In genomic region chr14:69642334-69642865, GRCh38 we compare ENCODE assay signal across 8 cellular contexts. TPM values are rescaled to one million over a fixed set of nuclear protein-coding genes. Genes with fewer than 3 reads are reported as not detected.
A peak's percentile ranks its signal among the peaks of the same experiment; 100 is the strongest.
DNase-seq lines count a peak whose midpoint lies in the region; ATAC-seq and TF ChIP-seq lines count a peak whose summit lies in the region.
"Not testable (repeated sequence)": the region's sequence is repeated elsewhere in the genome, so short reads cannot be mapped to it uniquely, and the experiment has no call there.

No MANE protein-coding gene starts in this region.

- H3K27me3 Mint-ChIP-seq in IgD-negative memory B cell; activated CD4-positive, alpha-beta T cell treated with anti-CD3 and anti-CD28 coated beads for 36 hours; activated naive CD4-positive, alpha-beta T cell treated with anti-CD3 and anti-CD28 coated beads for 36 hours (ENCODE audit: low read depth); naive thymus-derived CD4-positive, alpha-beta T cell: not testable (repeated sequence)

- POLR2A ChIA-PET in activated CD4-positive, alpha-beta T cell treated with anti-CD3 and anti-CD28 coated beads for 36 hours (lab: Charles Lee) = not testable (repeated sequence)
- POLR2A ChIA-PET in naive thymus-derived CD4-positive, alpha-beta T cell (lab: Charles Lee) = interaction anchor here (0.6 to 1.2 kb wide), 2 partner anchors 7 to 11 kb away, joined by 3 read pairs; no protein-coding TSS in a partner anchor

- not testable (repeated sequence) for H3K27me3 ChIP-seq in colonic mucosa; naive thymus-derived CD4-positive, alpha-beta T cell (ENCODE audit: control insufficient read depth in 2 of 2, insufficient read depth in 2 of 2, low read length in 2 of 2); thyroid gland

- TF ChIP-seq POLR2A in thyroid gland (IDR thresholded peaks at IDR 0.05) = not testable (repeated sequence)

- H3K4me1 ChIP-seq in colonic mucosa (peaks cover 31% of the 10 kb centered on the region), thyroid gland (peaks cover 35 to 43% of the 10 kb centered on the region in 2 donors)
- H3K4me1 ChIP-seq in naive thymus-derived CD4-positive, alpha-beta T cell (ENCODE audit: control insufficient read depth in 2 of 2, insufficient read depth in 2 of 2, low read length in 2 of 2) = peaks cover 22 to 31% of the 10 kb centered on the region in 2 donors

- not testable (repeated sequence) for H3K9me3 ChIP-seq in colonic mucosa; naive thymus-derived CD4-positive, alpha-beta T cell (ENCODE audit: control insufficient read depth in 2 of 3, low read length in 3 of 3); thyroid gland

- not testable (repeated sequence) for H3K4me3 ChIP-seq in colonic mucosa; naive thymus-derived CD4-positive, alpha-beta T cell (ENCODE audit: low read length); thyroid gland (replicated peaks in 1 of 3)

- not testable (repeated sequence) for H3K36me3 ChIP-seq in colonic mucosa; naive thymus-derived CD4-positive, alpha-beta T cell (ENCODE audit: control insufficient read depth in 2 of 3, insufficient read depth in 3 of 3, low read length in 3 of 3); thyroid gland

- CTCF ChIA-PET in activated CD4-positive, alpha-beta T cell treated with anti-CD3 and anti-CD28 coated beads for 36 hours (lab: Charles Lee) = interaction anchor here (0.9 kb wide), 1 partner anchor 8 kb away, joined by 3 read pairs; no protein-coding TSS in a partner anchor
- CTCF ChIA-PET in activated naive CD4-positive, alpha-beta T cell treated with anti-CD3 and anti-CD28 coated beads for 36 hours (lab: Charles Lee) = interaction anchor here (0.9 to 2.5 kb wide), 2 partner anchors 27 to 32 kb away, joined by 3 to 7 read pairs; no protein-coding TSS in a partner anchor
- CTCF ChIA-PET in naive thymus-derived CD4-positive, alpha-beta T cell (lab: Charles Lee) = interaction anchor here (1.2 kb wide), 1 partner anchor 37 kb away, joined by 4 read pairs; no protein-coding TSS in a partner anchor

- WGBS in thyroid gland, 2 donors = 81 to 88% methylated on average over 6 of the region's 6 CpGs

- peaks cover 57 to 68% (median 59%) of the 10 kb centered on the region in 3 donors for H3K4me1 Mint-ChIP-seq in IgD-negative memory B cell
- H3K4me1 Mint-ChIP-seq in activated CD4-positive, alpha-beta T cell treated with anti-CD3 and anti-CD28 coated beads for 36 hours = peaks cover 85% of the 10 kb centered on the region
- peaks cover 84% of the 10 kb centered on the region for H3K4me1 Mint-ChIP-seq in activated naive CD4-positive, alpha-beta T cell treated with anti-CD3 and anti-CD28 coated beads for 36 hours (ENCODE audit: low read depth)
- peaks cover 65 to 88% (median 78%) of the 10 kb centered on the region in 7 donors for H3K4me1 Mint-ChIP-seq in naive thymus-derived CD4-positive, alpha-beta T cell

- ATAC-seq in activated CD4-positive, alpha-beta T cell treated with anti-CD3 and anti-CD28 coated beads for 36 hours; naive thymus-derived CD4-positive, alpha-beta T cell: not testable (repeated sequence)

- DNase-seq in activated CD4-positive, alpha-beta T cell treated with anti-CD3 and anti-CD28 coated beads for 36 hours = peak; percentile 32
- DNase-seq in activated naive CD4-positive, alpha-beta T cell treated with anti-CD3 and anti-CD28 coated beads for 36 hours = peak; percentile 53
- not testable (repeated sequence) for DNase-seq in colonic mucosa; naive thymus-derived CD4-positive, alpha-beta T cell; thyroid gland
- peak; percentile 23 to 35 for DNase-seq in stimulated activated CD4-positive, alpha-beta T cell treated with anti-CD3 and anti-CD28 coated beads, Interleukin-1b, Interleukin-23, amount 100 ng/mL, for 4 hours (ENCODE audit: low read depth in 2 of 2)

- H3K36me3 Mint-ChIP-seq in IgD-negative memory B cell = not testable (repeated sequence)
- peaks cover 62% of the 10 kb centered on the region for H3K36me3 Mint-ChIP-seq in activated CD4-positive, alpha-beta T cell treated with anti-CD3 and anti-CD28 coated beads for 36 hours (ENCODE audit: low read depth)
- peaks cover 50% of the 10 kb centered on the region for H3K36me3 Mint-ChIP-seq in activated naive CD4-positive, alpha-beta T cell treated with anti-CD3 and anti-CD28 coated beads for 36 hours (ENCODE audit: low read depth)
- H3K36me3 Mint-ChIP-seq in naive thymus-derived CD4-positive, alpha-beta T cell = peaks cover 12 to 51% (median 31%) of the 10 kb centered on the region in 5 donors

- H3K27ac ChIP-seq in C4-2B (peak overlapping the region; percentile 45), colonic mucosa (peak overlapping the region; percentile 80), thyroid gland (peak overlapping the region; percentile 7 to 50 (median 12))
- H3K27ac ChIP-seq in naive thymus-derived CD4-positive, alpha-beta T cell (ENCODE audit: low read depth, low read length) = not testable (repeated sequence)

- H3K9me3 Mint-ChIP-seq in IgD-negative memory B cell = peaks cover 0 to 12% (median 7%) of the 10 kb centered on the region in 3 donors
- peaks cover 26% of the 10 kb centered on the region for H3K9me3 Mint-ChIP-seq in activated CD4-positive, alpha-beta T cell treated with anti-CD3 and anti-CD28 coated beads for 36 hours (ENCODE audit: low read depth)
- H3K9me3 Mint-ChIP-seq in activated naive CD4-positive, alpha-beta T cell treated with anti-CD3 and anti-CD28 coated beads for 36 hours = peaks cover 21% of the 10 kb centered on the region
- H3K9me3 Mint-ChIP-seq in naive thymus-derived CD4-positive, alpha-beta T cell = peaks cover 6 to 28% (median 13%) of the 10 kb centered on the region in 11 donors

- H3K4me3 Mint-ChIP-seq in IgD-negative memory B cell = peak overlapping the region in 2 of 4 donors; percentile 19 to 79
- peak overlapping the region; percentile 7 for H3K4me3 Mint-ChIP-seq in activated CD4-positive, alpha-beta T cell treated with anti-CD3 and anti-CD28 coated beads for 36 hours
- H3K4me3 Mint-ChIP-seq in activated naive CD4-positive, alpha-beta T cell treated with anti-CD3 and anti-CD28 coated beads for 36 hours = not testable (repeated sequence)
- peak overlapping the region in 7 of 10 donors; percentile 21 to 51 (median 35) for H3K4me3 Mint-ChIP-seq in naive thymus-derived CD4-positive, alpha-beta T cell

- not testable (repeated sequence) for H3K9ac ChIP-seq in colonic mucosa (ENCODE audit: low read depth in 2 of 2, low read length in 2 of 2)

- H3K27ac Mint-ChIP-seq in IgD-negative memory B cell = peak overlapping the region in 2 of 3 donors; percentile 53 to 88
- peak overlapping the region; percentile 93 for H3K27ac Mint-ChIP-seq in activated CD4-positive, alpha-beta T cell treated with anti-CD3 and anti-CD28 coated beads for 36 hours
- peak overlapping the region; percentile 90 for H3K27ac Mint-ChIP-seq in activated naive CD4-positive, alpha-beta T cell treated with anti-CD3 and anti-CD28 coated beads for 36 hours
- H3K27ac Mint-ChIP-seq in naive thymus-derived CD4-positive, alpha-beta T cell = peak overlapping the region in 6 of 9 donors; percentile 13 to 87 (median 36)

- TF ChIP-seq CTCF in C4-2B (conservative IDR thresholded peaks at IDR 0.05); colonic mucosa (IDR thresholded peaks at IDR 0.05); thyroid gland (IDR thresholded peaks at IDR 0.05): not testable (repeated sequence)

- intact Hi-C loops in activated CD4-positive, alpha-beta T cell treated with anti-CD3 and anti-CD28 coated beads for 36 hours (cut with DNase I, micrococcal nuclease) = loop anchor here (2.0 kb wide), 2 partner anchors 16 to 18 kb away; no protein-coding TSS in a partner anchor
- intact Hi-C loops in activated naive CD4-positive, alpha-beta T cell treated with anti-CD3 and anti-CD28 coated beads for 36 hours (cut with micrococcal nuclease) = loop anchor here (2.0 kb wide), 2 partner anchors 18 to 74 kb away; no protein-coding TSS in a partner anchor
- intact Hi-C loops in colonic mucosa (cut with DNase I); naive thymus-derived CD4-positive, alpha-beta T cell (cut with micrococcal nuclease); thyroid gland (cut with DNase I): not testable (repeated sequence)

RNA-seq across cellular contexts. Expression of gene SUSD6, which starts 31.0 kb away (rescaled TPM):
- polyA plus RNA-seq in IgD-negative memory B cell = 14.3 TPM
- 10 to 100 TPM; 57.9 to 59.3 TPM for total RNA-seq in activated CD4-positive, alpha-beta T cell treated with anti-CD3 and anti-CD28 coated beads for 36 hours
- total RNA-seq in activated naive CD4-positive, alpha-beta T cell treated with anti-CD3 and anti-CD28 coated beads for 36 hours = 10 to 100 TPM; 66.6 to 69.7 TPM
- total RNA-seq in colonic mucosa = 10 to 100 TPM; 27.3 to 70.3 TPM
- 10 to 100 TPM; 42.9 to 90.8 (median 65.0) TPM for total RNA-seq in naive thymus-derived CD4-positive, alpha-beta T cell
- polyA plus RNA-seq in naive thymus-derived CD4-positive, alpha-beta T cell = 1 to 10 TPM; 4.3 to 6.3 TPM
- 10 to 100 TPM; 37.5 to 70.4 (median 44.5) TPM for total RNA-seq in thyroid gland

Comparison
In these comparisons a context has a peak if more than half of its experiments do, and no peak if none do; other contexts are left out.
1. H3K27ac Mint-ChIP-seq: peak in every context shown above with its lines; median percentile 93 in activated CD4-positive, alpha-beta T cell treated with anti-CD3 and anti-CD28 coated beads for 36 hours; 90 in activated naive CD4-positive, alpha-beta T cell treated with anti-CD3 and anti-CD28 coated beads for 36 hours; 70 in IgD-negative memory B cell; 36 in naive thymus-derived CD4-positive, alpha-beta T cell.